ENCODE assay signal across 8 cellular contexts in genomic region chr17:56678249-56679144, GRCh38.
A peak's percentile ranks its signal among the peaks of the same experiment; 100 is the strongest.
DNase-seq lines count a peak whose midpoint lies in the region; ATAC-seq and TF ChIP-seq lines count a peak whose summit lies in the region.

No MANE protein-coding gene starts in this region.

- peak; percentile 48 for DNase-seq in D341Med (ENCODE audit: low spot score)
- peak; percentile 81 for DNase-seq in NCI-H82 (lab: John Stamatoyannopoulos, UW)
- peak; percentile 3 for DNase-seq in fibroblast of peridontal ligament (ENCODE audit: extremely low read depth)
- DNase-seq in omental fat pad (ENCODE audit: low spot score) = no peak
- no peak for DNase-seq in T1000 (lab: John Stamatoyannopoulos, UW)
- DNase-seq in DMS153 (lab: John Stamatoyannopoulos, UW) = no peak
- no peak for DNase-seq in lower leg skin (ENCODE audit: low spot score in 2 of 2)

- WGBS in lower leg skin, 2 donors = 5 to 8% methylated on average over 37 to 38 of the region's 38 CpGs

- TF ChIP-seq POLR2A in lower leg skin (IDR thresholded peaks at IDR 0.05) = no peak

- TF ChIP-seq CTCF in omental fat pad (IDR thresholded peaks at IDR 0.05) (no peak), lower leg skin (IDR thresholded peaks at IDR 0.05) (no peak)

- no peak overlapping the region for H3K4me3 ChIP-seq in lower leg skin (ENCODE audit: low read depth, poor library complexity, severe bottlenecking)

- intact Hi-C loops in lower leg skin (cut with DNase I; ENCODE audit: low total_unique reads) = no loop called here

- ATAC-seq in omental fat pad (ENCODE audit: low FRiP score) (peak; percentile 62), HG03108 (IDR thresholded peaks at IDR 0.05; ENCODE audit: unreplicated experiment) (no peak)

Comparison
In these comparisons a context has a peak if more than half of its experiments do, and no peak if none do; other contexts are left out.
1. DNase-seq: peak in D341Med (single experiment), NCI-H82 (single experiment) and fibroblast of peridontal ligament (single experiment); none in omental fat pad (single experiment), T1000 (single experiment), DMS153 (single experiment) and lower leg skin (0 of 2).